ENCODE assay signal across 12 cellular contexts in the genomic region with DNA sequence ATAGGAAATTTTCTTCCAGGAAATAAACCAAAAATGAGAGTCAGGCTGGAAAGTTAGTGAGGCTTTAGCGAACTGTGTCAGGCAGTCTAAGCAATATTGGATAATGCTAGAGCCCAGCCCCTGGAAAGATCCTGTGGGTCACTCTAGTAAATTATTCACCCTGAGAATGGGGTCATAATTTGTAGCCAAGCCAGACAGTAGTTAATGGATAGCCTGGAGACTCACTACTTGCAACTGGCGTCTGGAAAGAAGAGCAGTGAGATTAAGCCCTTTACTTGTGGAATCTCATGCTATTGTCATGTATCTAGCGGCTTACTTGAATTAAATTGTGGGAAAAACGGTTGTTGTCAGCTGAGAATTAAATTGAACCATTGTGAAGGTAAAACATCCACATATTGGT. TPM values are rescaled to one million over a fixed set of nuclear protein-coding genes. Genes with fewer than 3 reads are reported as not detected.
"Had no signal": no experiment of that assay in that cellular context is flagged by ENCODE, and none has a peak within 500 bp of the region (broad histone marks: within the 10 kb centered on the region; RNA-seq: fewer than 3 reads in every experiment).

No MANE protein-coding gene starts in this region.

RNA-seq across cellular contexts. Expression of a gene that starts 48.2 kb away (rescaled TPM):
- total RNA-seq: activated B cell treated with CpG ODN at 0.5 μM for 24 hours; activated CD4-positive, alpha-beta memory T cell treated with anti-CD3 and anti-CD28 coated beads for 36 hours; activated naive CD4-positive, alpha-beta T cell treated with anti-CD3 and anti-CD28 coated beads for 36 hours; activated naive CD4-positive, alpha-beta T cell treated with anti-CD3 and anti-CD28 coated beads, Interleukin-2, amount 50 U/mL, for 72 hours; activated T-cell treated with anti-CD3 and anti-CD28 coated beads, Interleukin-2, amount 50 U/mL, for 4 hours; activated T-helper 1 cell treated with anti-CD3 and anti-CD28 coated beads, Interleukin-12 subunit alpha, Interleukin-12 subunit beta, Interleukin-2, Interleukin-4 antibody, amounts not matched to agents 30 ng/mL and 10 ng/mL and 1 ng/mL, durations not matched to agents 14 hours and 24 hours and 36 hours; astrocyte; MCF 10A; OCI-LY7; PC-9; Right ventricle myocardium superior had no signal
- polyA plus RNA-seq: adrenal gland had no signal
